ENCODE assay signal across 1 cellular context in genomic region chr2:28366496-28367282, GRCh38.
TF ChIP-seq lines count a peak whose summit lies in the region.

No MANE protein-coding gene starts in this region.

TF ChIP-seq in K562, 482 proteins besides CTCF, POLR2A, EP300 and RAD21 (continued from another document and continues in another):
- TF ChIP-seq SFPQ (IDR thresholded peaks at IDR 0.05; ENCODE audit: low read depth, low read length) (no peak), ATF4 (CRISPR knock-in tag; IDR thresholded peaks at IDR 0.05) (0 out of 2 replicates have a peak, but pooled peaks have one; percentile 37), TRIM28 (IDR thresholded peaks at IDR 0.05) (peak; percentile 38; the same call in 1 of the 2 replicates), MAZ (CRISPR knock-in tag; conservative IDR thresholded peaks at IDR 0.05 in 1 of 2, IDR thresholded peaks at IDR 0.05 in 1 of 2) (peak; percentile 85 to 86), SPI1 (IDR thresholded peaks at IDR 0.05; ENCODE audit: borderline replicate concordance, low read depth, low read length) (peak; percentile 91), ZNF239 (CRISPR knock-in tag; IDR thresholded peaks at IDR 0.05) (0 out of 2 replicates have a peak, but pooled peaks have one; percentile 8), RB1 (IDR thresholded peaks at IDR 0.05; ENCODE audit: low read depth) (no peak), PHF8 (IDR thresholded peaks at IDR 0.05; ENCODE audit: borderline replicate concordance, low read length) (peak; percentile 59; the same call in 1 of the 2 replicates), TCF3 (CRISPR knock-in tag; IDR thresholded peaks at IDR 0.05) (peak; percentile 79), TAF1 (IDR thresholded peaks at IDR 0.05; ENCODE audit: control insufficient read depth, extremely low read depth, insufficient read depth, low read length, severe bottlenecking) (peak; percentile 58), ZFP1 (CRISPR knock-in tag; IDR thresholded peaks at IDR 0.05) (no peak), TAF9B (IDR thresholded peaks at IDR 0.05; ENCODE audit: partially characterized antibody) (no peak), ATF1 (CRISPR knock-in tag; IDR thresholded peaks at IDR 0.05) (no peak), ATF1 (tag; IDR thresholded peaks at IDR 0.05) (0 out of 2 replicates have a peak, but pooled peaks have one; percentile 28), MEF2A (IDR thresholded peaks at IDR 0.05; ENCODE audit: control insufficient read depth, low read depth, low read length) (no peak), E2F6 (IDR thresholded peaks at IDR 0.05; ENCODE audit: borderline replicate concordance in 1 of 2, extremely low read depth in 1 of 2, insufficient read depth in 1 of 2, insufficient read length in 1 of 2, low read depth in 1 of 2, low read length in 1 of 2, poor library complexity in 1 of 2, severe bottlenecking in 1 of 2) (peak; percentile 81 to 85), UBTF (IDR thresholded peaks at IDR 0.05; ENCODE audit: borderline replicate concordance in 1 of 2, low read depth in 2 of 2, low read length in 2 of 2) (peak in 1 of 2 experiments; percentile 51; a peak in 1 of 4 replicates), ZNF408 (CRISPR knock-in tag; IDR thresholded peaks at IDR 0.05; ENCODE audit: low read depth) (no peak), HDAC3 (IDR thresholded peaks at IDR 0.05; ENCODE audit: borderline replicate concordance, partially characterized antibody) (no peak), GATAD2A (IDR thresholded peaks at IDR 0.05) (peak; percentile 37; the same call in 1 of the 2 replicates), IRF9 (tag; IDR thresholded peaks at IDR 0.05) (0 out of 2 replicates have a peak, but pooled peaks have one; percentile 5), E2F5 (CRISPR knock-in tag; IDR thresholded peaks at IDR 0.05) (no peak), ZBTB9 (CRISPR knock-in tag; IDR thresholded peaks at IDR 0.05) (peak; percentile 87), BRF2 (IDR thresholded peaks at IDR 0.05; ENCODE audit: borderline replicate concordance, insufficient read depth, insufficient read length) (no peak), ZNF785 (CRISPR knock-in tag; IDR thresholded peaks at IDR 0.05) (no peak), FOXO4 (CRISPR knock-in tag; IDR thresholded peaks at IDR 0.05) (peak; percentile 56; the same call in 1 of the 2 replicates), SIN3A (IDR thresholded peaks at IDR 0.05; ENCODE audit: borderline replicate concordance in 2 of 2, control insufficient read depth in 1 of 2, low read depth in 2 of 2, low read length in 2 of 2) (no peak), ZNF507 (tag; conservative IDR thresholded peaks at IDR 0.05) (no peak), ATF6 (CRISPR knock-in tag; IDR thresholded peaks at IDR 0.05) (no peak), ZNF23 (CRISPR knock-in tag; IDR thresholded peaks at IDR 0.05) (no peak), CHD1 (IDR thresholded peaks at IDR 0.05; ENCODE audit: low read length) (no peak), ZNF224 (CRISPR knock-in tag; IDR thresholded peaks at IDR 0.05) (no peak), DMBX1 (CRISPR knock-in tag; IDR thresholded peaks at IDR 0.05; ENCODE audit: borderline replicate concordance) (peak; percentile 64), CBX1 (IDR thresholded peaks at IDR 0.05; ENCODE audit: low read depth) (peak; percentile 60; the same call in 1 of the 2 replicates), MITF (IDR thresholded peaks at IDR 0.05) (no peak; the same call in 1 of the 2 replicates), ZNF778 (CRISPR knock-in tag; IDR thresholded peaks at IDR 0.05) (no peak), SIN3B (IDR thresholded peaks at IDR 0.05; ENCODE audit: low read depth) (no peak), NCOR1 (IDR thresholded peaks at IDR 0.05) (peak; percentile 71), DACH1 (IDR thresholded peaks at IDR 0.05; ENCODE audit: partially characterized antibody) (no peak), EP400 (IDR thresholded peaks at IDR 0.05) (peak; percentile 51), NR3C1 (CRISPR knock-in tag; IDR thresholded peaks at IDR 0.05) (no peak), HNRNPL (IDR thresholded peaks at IDR 0.05; ENCODE audit: low read depth, low read length) (no peak), VEZF1 (CRISPR knock-in tag; IDR thresholded peaks at IDR 0.05) (peak; percentile 75), HOXB6 (CRISPR knock-in tag; IDR thresholded peaks at IDR 0.05; ENCODE audit: borderline replicate concordance) (no peak), ZBTB17 (CRISPR knock-in tag; IDR thresholded peaks at IDR 0.05) (peak; percentile 81), SIRT6 (IDR thresholded peaks at IDR 0.05; ENCODE audit: low read depth, low read length) (no peak), ARHGAP35 (IDR thresholded peaks at IDR 0.05; ENCODE audit: partially characterized antibody) (no peak), CXXC5 (CRISPR knock-in tag; IDR thresholded peaks at IDR 0.05) (peak; percentile 85), EWSR1 (IDR thresholded peaks at IDR 0.05; ENCODE audit: borderline replicate concordance, low read depth, partially characterized antibody) (no peak), ZNF174 (CRISPR knock-in tag; IDR thresholded peaks at IDR 0.05) (no peak)
